Comparison of ENCODE assay signal across 25 cellular contexts in genomic region chr2:188820576-188820975, GRCh38.
"Had no signal": no experiment of that assay in that cellular context is flagged by ENCODE, and none has a peak within 500 bp of the region (broad histone marks: within the 10 kb centered on the region; RNA-seq: fewer than 3 reads in every experiment).

No MANE protein-coding gene starts in this region.

- H3K36me3 Mint-ChIP-seq: activated CD8-positive, alpha-beta memory T cell treated with anti-CD3 and anti-CD28 coated beads, Interleukin-2, amount 10 ng/mL, durations not matched to agents 7 days and 5 days; activated naive CD8-positive, alpha-beta T cell; brain; WTC11 had no signal

- ATAC-seq: activated CD8-positive, alpha-beta memory T cell treated with anti-CD3 and anti-CD28 coated beads, Interleukin-2, amount 10 ng/mL, durations not matched to agents 7 days and 5 days; Panc1; Right ventricle myocardium inferior; WTC11 had no signal

- H3K9me3 Mint-ChIP-seq: activated naive CD4-positive, alpha-beta T cell treated with anti-CD3 and anti-CD28 coated beads for 36 hours; activated T-cell treated with anti-CD3 and anti-CD28 coated beads, Interleukin-2, amount 50 U/mL, for 24 hours; activated T-helper 1 cell treated with anti-CD3 and anti-CD28 coated beads, Interleukin-12 subunit alpha, Interleukin-12 subunit beta, Interleukin-2, Interleukin-4 antibody, amounts not matched to agents 30 ng/mL and 10 ng/mL and 1 ng/mL, durations not matched to agents 14 hours and 24 hours and 36 hours; T-helper 1 cell treated with Interleukin-12 subunit alpha and Interleukin-12 subunit beta and Interleukin-4 antibody, amounts not matched to agents 30 μg/mL and 1 μg/mL, for 36 hours had no signal

- H3K27me3 Mint-ChIP-seq: activated CD8-positive, alpha-beta memory T cell treated with anti-CD3 and anti-CD28 coated beads, Interleukin-2, amount 10 ng/mL, durations not matched to agents 7 days and 5 days; activated naive CD8-positive, alpha-beta T cell; activated T-cell treated with anti-CD3 and anti-CD28 coated beads, Interleukin-2, amount 50 U/mL, for 24 hours; brain; central memory CD8-positive, alpha-beta T cell had no signal

- H3K4me1 Mint-ChIP-seq: activated CD8-positive, alpha-beta memory T cell treated with anti-CD3 and anti-CD28 coated beads, Interleukin-2, amount 10 ng/mL, durations not matched to agents 7 days and 5 days; brain; central memory CD8-positive, alpha-beta T cell; WTC11 had no signal

- H3K27ac Mint-ChIP-seq: activated CD8-positive, alpha-beta memory T cell treated with anti-CD3 and anti-CD28 coated beads, Interleukin-2, amount 10 ng/mL, durations not matched to agents 7 days and 5 days; activated naive CD4-positive, alpha-beta T cell treated with anti-CD3 and anti-CD28 coated beads for 36 hours; activated naive CD8-positive, alpha-beta T cell; activated T-cell treated with anti-CD3 and anti-CD28 coated beads, Interleukin-2, amount 50 U/mL, for 24 hours; activated T-helper 1 cell treated with anti-CD3 and anti-CD28 coated beads, Interleukin-12 subunit alpha, Interleukin-12 subunit beta, Interleukin-2, Interleukin-4 antibody, amounts not matched to agents 30 ng/mL and 10 ng/mL and 1 ng/mL, durations not matched to agents 14 hours and 24 hours and 36 hours; T-helper 1 cell treated with Interleukin-12 subunit alpha and Interleukin-12 subunit beta and Interleukin-4 antibody, amounts not matched to agents 30 μg/mL and 1 μg/mL, for 36 hours; WTC11 had no signal

- DNase-seq: activated CD4-positive, alpha-beta T cell treated with anti-CD3 and anti-CD28 coated beads for 48 hours; activated CD4-positive, alpha-beta T cell treated with anti-CD3 and anti-CD28 coated beads, Interleukin-2, amount 50 U/mL, for 48 hours; activated CD4-positive, CD25-positive, alpha-beta regulatory T cell treated with anti-CD3 and anti-CD28 coated beads, Interleukin-2, amount 50 U/mL, for 72 hours; activated CD8-positive, alpha-beta memory T cell treated with anti-CD3 and anti-CD28 coated beads, Interleukin-2, amount 10 ng/mL, durations not matched to agents 7 days and 5 days; activated effector memory CD4-positive, alpha-beta T cell treated with Interleukin-2 at 50 U/mL for 16 hours; activated naive CD4-positive, alpha-beta T cell treated with anti-CD3 and anti-CD28 coated beads for 36 hours; activated T-cell treated with anti-CD3 and anti-CD28 coated beads, Interleukin-2, amount 50 U/mL, for 24 hours; amygdala; KG1; NCI-H1092; NCI-H1417; NCI-H1930; NCI-H510A treated with DMSO at 0.1 percent for 48 hours; NCI-H69; NK-92 treated with Interleukin-12 subunit alpha and Interleukin-12 subunit beta, amount 100 ng/mL, for 24 hours; RPMI8226; T-helper 9 cell had no signal

- H3K4me3 Mint-ChIP-seq: activated CD8-positive, alpha-beta memory T cell treated with anti-CD3 and anti-CD28 coated beads, Interleukin-2, amount 10 ng/mL, durations not matched to agents 7 days and 5 days; activated naive CD4-positive, alpha-beta T cell treated with anti-CD3 and anti-CD28 coated beads for 36 hours; activated naive CD8-positive, alpha-beta T cell; activated T-cell treated with anti-CD3 and anti-CD28 coated beads, Interleukin-2, amount 50 U/mL, for 24 hours; activated T-helper 1 cell treated with anti-CD3 and anti-CD28 coated beads, Interleukin-12 subunit alpha, Interleukin-12 subunit beta, Interleukin-2, Interleukin-4 antibody, amounts not matched to agents 30 ng/mL and 10 ng/mL and 1 ng/mL, durations not matched to agents 14 hours and 24 hours and 36 hours; brain; central memory CD8-positive, alpha-beta T cell; T-helper 1 cell treated with Interleukin-12 subunit alpha and Interleukin-12 subunit beta and Interleukin-4 antibody, amounts not matched to agents 30 μg/mL and 1 μg/mL, for 36 hours; WTC11 had no signal
